1 cellular context compared by ENCODE assay signal in genomic region chr14:105014032-105014431, GRCh38.
TF ChIP-seq lines count a peak whose summit lies in the region.

No MANE protein-coding gene starts in this region.

TF ChIP-seq in HCT116, 20 proteins besides CTCF, POLR2A, EP300 and RAD21:
- TF ChIP-seq CEBPB (IDR thresholded peaks at IDR 0.05; ENCODE audit: low read depth), result no peak
- no peak for TF ChIP-seq ATF3 (IDR thresholded peaks at IDR 0.05)
- no peak for TF ChIP-seq EZH2phosphoT487 (IDR thresholded peaks at IDR 0.05; ENCODE audit: borderline replicate concordance)
- no peak for TF ChIP-seq REST (IDR thresholded peaks at IDR 0.05; ENCODE audit: low read depth)
- TF ChIP-seq ELF1 (IDR thresholded peaks at IDR 0.05; ENCODE audit: borderline replicate concordance, low read depth), result no peak
- TF ChIP-seq SRF (IDR thresholded peaks at IDR 0.05; ENCODE audit: low read depth), result no peak
- no peak for TF ChIP-seq YY1 (IDR thresholded peaks at IDR 0.05; ENCODE audit: extremely low read depth, insufficient replicate concordance, low read depth, low read length)
- no peak for TF ChIP-seq ZFX (IDR thresholded peaks at IDR 0.05)
- no peak for TF ChIP-seq TCF7L2 (IDR thresholded peaks at IDR 0.05; ENCODE audit: borderline replicate concordance, extremely low read depth, insufficient read depth, insufficient read length)
- no peak for TF ChIP-seq CBX3 (IDR thresholded peaks at IDR 0.05; ENCODE audit: low read depth)
- no peak for TF ChIP-seq SIN3A (IDR thresholded peaks at IDR 0.05; ENCODE audit: low read depth)
- TF ChIP-seq ZBTB33 (IDR thresholded peaks at IDR 0.05; ENCODE audit: extremely low read depth, insufficient replicate concordance, low read length), result no peak
TF ChIP-seq in HCT116: peak in this region for 0.
